Comparison of ENCODE assay signal across 19 cellular contexts in genomic region chr12:19243577-19243976, GRCh38.
A peak's percentile ranks its signal among the peaks of the same experiment; 100 is the strongest.
DNase-seq lines count a peak whose midpoint lies in the region; ATAC-seq and TF ChIP-seq lines count a peak whose summit lies in the region.
"Had no signal": no experiment of that assay in that cellular context is flagged by ENCODE, and none has a peak within 500 bp of the region (broad histone marks: within the 10 kb centered on the region; RNA-seq: fewer than 3 reads in every experiment).

No MANE protein-coding gene starts in this region.

- H3K27ac Mint-ChIP-seq in CD4-positive, alpha-beta T cell, result peak overlapping the region; percentile 42
- H3K27ac Mint-ChIP-seq in chondrocyte (ENCODE audit: unreplicated experiment) (peak overlapping the region; percentile 74), nephron (peak overlapping the region in 2 of 3 experiments; percentile 8 to 60)
- H3K27ac Mint-ChIP-seq: CD4-positive, CD25-positive, alpha-beta regulatory T cell; IgD-negative memory B cell had no signal

- H3K4me1 ChIP-seq in Karpas-422 (ENCODE audit: low read length), result peaks cover 52% of the 10 kb centered on the region
- H3K4me1 ChIP-seq: HAP-1 had no signal

- H3K36me3 ChIP-seq in Karpas-422 (ENCODE audit: insufficient read depth, low read length), result no peaks in the 10 kb centered on the region
- H3K36me3 ChIP-seq: BE2C, HAP-1 had no signal

- H3K9me2 ChIP-seq in Karpas-422 (replicated peaks; ENCODE audit: insufficient read depth, low read length), result no peaks in the 10 kb centered on the region

- H3K79me2 ChIP-seq in Karpas-422 (ENCODE audit: low read length), result peaks cover 94% of the 10 kb centered on the region

- H3K4me2 ChIP-seq in Karpas-422 (ENCODE audit: low read depth, low read length, poor library complexity, severe bottlenecking), result peak overlapping the region; percentile 1

- H4K20me1 ChIP-seq in Karpas-422 (ENCODE audit: insufficient read depth, low read depth, low read length), result no peaks in the 10 kb centered on the region

- H3K9ac ChIP-seq in Karpas-422 (ENCODE audit: low read length), result no peak overlapping the region

- CTCF ChIA-PET in CD4-positive, alpha-beta T cell (lab: Charles Lee), result no interaction called here
- CTCF ChIA-PET in GM10248 (lab: Yijun Ruan, JAX), result interaction anchor here (0.9 to 1.3 kb wide), 2 partner anchors 11 to 115 kb away, joined by 3 to 4 read pairs; no protein-coding TSS in a partner anchor

- H3K4me1 Mint-ChIP-seq in CD4-positive, alpha-beta T cell (ENCODE audit: low read depth), result peaks cover 13% of the 10 kb centered on the region
- peaks cover 51% of the 10 kb centered on the region for H3K4me1 Mint-ChIP-seq in chondrocyte (ENCODE audit: low read depth)
- peaks cover 32% of the 10 kb centered on the region for H3K4me1 Mint-ChIP-seq in nephron
- H3K4me1 Mint-ChIP-seq: CD4-positive, CD25-positive, alpha-beta regulatory T cell; IgD-negative memory B cell had no signal

- no peak for TF ChIP-seq CTCF in CD4-positive, alpha-beta T cell (IDR thresholded peaks at IDR 0.05)
- TF ChIP-seq CTCF in chondrocyte (IDR thresholded peaks at IDR 0.05), result no peak
- no peak for TF ChIP-seq CTCF in nephron (IDR thresholded peaks at IDR 0.05; ENCODE audit: unreplicated experiment in 3 of 3)
- no peak for TF ChIP-seq CTCF in GM10248 (IDR thresholded peaks at IDR 0.05; ENCODE audit: control extremely low read depth, extremely low read depth, low read depth, missing control alignments)
- TF ChIP-seq CTCF in GM20000 (IDR thresholded peaks at IDR 0.05; ENCODE audit: extremely low read depth, missing control alignments), result no peak

- no peak overlapping the region for H3K27ac ChIP-seq in CD4-positive, alpha-beta T cell (ENCODE audit: low read depth, low read length)
- peak overlapping the region; percentile 57 for H3K27ac ChIP-seq in Karpas-422 (ENCODE audit: low read length)

- intact Hi-C loops in CD4-positive, alpha-beta T cell (cut with DNase I, micrococcal nuclease), result no loop called here

- no peaks in the 10 kb centered on the region for H3K9me3 ChIP-seq in CD4-positive, alpha-beta T cell (ENCODE audit: control insufficient read depth, low read length)
- H3K9me3 ChIP-seq in Karpas-422 (ENCODE audit: low read length), result no peaks in the 10 kb centered on the region
- H3K9me3 ChIP-seq: HAP-1 had no signal

- H3K27me3 Mint-ChIP-seq in CD4-positive, alpha-beta T cell, result no peaks in the 10 kb centered on the region
- H3K27me3 Mint-ChIP-seq in chondrocyte (ENCODE audit: low read depth), result no peaks in the 10 kb centered on the region
- no peaks in the 10 kb centered on the region for H3K27me3 Mint-ChIP-seq in nephron (ENCODE audit: low read depth)

- H2AFZ ChIP-seq in Karpas-422 (ENCODE audit: low read length), result no peak overlapping the region

- POLR2A ChIA-PET in CD4-positive, alpha-beta T cell (lab: Charles Lee), result no interaction called here
- POLR2A ChIA-PET in GM10248 (lab: Yijun Ruan, JAX), result no interaction called here

- H3K27me3 ChIP-seq in CD4-positive, alpha-beta T cell (ENCODE audit: control insufficient read depth, insufficient read depth, low read length), result no peaks in the 10 kb centered on the region
- H3K27me3 ChIP-seq in Karpas-422 (ENCODE audit: low read length), result no peaks in the 10 kb centered on the region
- H3K27me3 ChIP-seq: BE2C had no signal

- no peaks in the 10 kb centered on the region for H3K36me3 Mint-ChIP-seq in CD4-positive, alpha-beta T cell (ENCODE audit: low read depth)
- H3K36me3 Mint-ChIP-seq in chondrocyte (ENCODE audit: low read depth) (no peaks in the 10 kb centered on the region), nephron (ENCODE audit: low read depth) (no peaks in the 10 kb centered on the region)
- H3K36me3 Mint-ChIP-seq: CD4-positive, CD25-positive, alpha-beta regulatory T cell; IgD-negative memory B cell had no signal

- ATAC-seq in CD4-positive, alpha-beta T cell (ENCODE audit: poor library complexity), result no peak

- DNase-seq in CD4-positive, alpha-beta T cell, result no peak
- no peak for DNase-seq in Karpas-422
- no peak for DNase-seq in chondrocyte (ENCODE audit: low spot score)
- no peak for DNase-seq in nucleus accumbens (lab: John Stamatoyannopoulos, UW)
- no peak for DNase-seq in dermis blood vessel endothelial cell
- no peak for DNase-seq in GM10248 (ENCODE audit: extremely low spot score)
- DNase-seq in GM20000 (ENCODE audit: low spot score), result no peak
- DNase-seq: 8988T; BE2C; Calu3; CD4-positive, CD25-positive, alpha-beta regulatory T cell; DMS53; NCI-H1105; NCI-H1694; NK-92 treated with Interleukin-12 subunit alpha and Interleukin-12 subunit beta, amount 100 ng/mL, for 24 hours; Right ventricle myocardium superior had no signal

- no peak overlapping the region for H3K4me3 ChIP-seq in Karpas-422 (ENCODE audit: low read length)
- H3K4me3 ChIP-seq: HAP-1 had no signal

- H3K9me3 Mint-ChIP-seq in CD4-positive, alpha-beta T cell, result no peaks in the 10 kb centered on the region
- H3K9me3 Mint-ChIP-seq in chondrocyte (ENCODE audit: low read depth) (no peaks in the 10 kb centered on the region), nephron (no peaks in the 10 kb centered on the region)
- H3K9me3 Mint-ChIP-seq: CD4-positive, CD25-positive, alpha-beta regulatory T cell had no signal

- no peak overlapping the region for H3K4me3 Mint-ChIP-seq in CD4-positive, alpha-beta T cell
- H3K4me3 Mint-ChIP-seq in chondrocyte (ENCODE audit: unreplicated experiment) (no peak overlapping the region), nephron (no peak overlapping the region)
- H3K4me3 Mint-ChIP-seq: CD4-positive, CD25-positive, alpha-beta regulatory T cell; IgD-negative memory B cell had no signal
